Comparison of ENCODE assay signal across 13 cellular contexts in the genomic region with DNA sequence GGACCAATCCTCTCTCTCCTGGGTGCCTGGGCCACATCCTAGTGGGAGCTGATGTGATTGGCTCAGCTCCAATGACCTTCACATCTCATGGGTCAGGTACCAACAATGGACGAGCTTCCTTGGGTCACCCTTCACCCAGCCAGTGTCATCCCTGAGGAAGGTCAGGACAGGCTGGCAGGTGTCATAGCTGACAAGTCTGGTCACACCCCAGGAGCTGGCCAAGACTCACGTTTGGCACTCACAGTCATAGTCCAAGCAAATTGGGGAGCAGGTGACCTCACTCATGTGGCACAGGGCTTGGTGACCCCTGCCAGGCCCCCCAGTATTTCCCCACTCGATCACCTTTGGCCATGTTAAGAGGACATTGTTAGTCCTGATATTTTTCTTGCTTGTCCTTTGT.
DNase-seq lines count a peak whose midpoint lies in the region; ATAC-seq and TF ChIP-seq lines count a peak whose summit lies in the region.
"Had no signal": no experiment of that assay in that cellular context is flagged by ENCODE, and none has a peak within 500 bp of the region (broad histone marks: within the 10 kb centered on the region; RNA-seq: fewer than 3 reads in every experiment).

No MANE protein-coding gene starts in this region.

- peaks cover 2% of the 10 kb centered on the region for H3K27me3 ChIP-seq in mammary epithelial cell (ENCODE audit: insufficient read depth, low read length)
- H3K27me3 ChIP-seq in PC-9 (ENCODE audit: insufficient read depth, low read depth): no peaks in the 10 kb centered on the region
- no peaks in the 10 kb centered on the region for H3K27me3 ChIP-seq in gastrocnemius medialis
- H3K27me3 ChIP-seq in psoas muscle (ENCODE audit: insufficient read depth in 3 of 3, low read length in 2 of 3): no peaks in the 10 kb centered on the region
- H3K27me3 ChIP-seq: BLaER1 had no signal

- DNase-seq in MCF 10A (ENCODE audit: unreplicated experiment): no peak
- no peak for DNase-seq in mammary epithelial cell
- DNase-seq in PC-9: peak in 1 of 2 experiments; percentile 30
- peak; percentile 15 for DNase-seq in islet precursor cell
- no peak for DNase-seq in type B pancreatic cell (ENCODE audit: extremely low spot score, unreplicated experiment)
- no peak for DNase-seq in gastrocnemius medialis
- DNase-seq in NCI-H146 treated with DMSO at 0.1 percent for 48 hours (lab: John Stamatoyannopoulos, UW; ENCODE audit: unreplicated experiment): no peak
- no peak for DNase-seq in psoas muscle
- DNase-seq: AML-193 had no signal

- no peaks in the 10 kb centered on the region for H3K9me3 ChIP-seq in mammary epithelial cell (replicated peaks; ENCODE audit: insufficient read depth, low read length)
- H3K9me3 ChIP-seq in PC-9 (ENCODE audit: insufficient read depth, low read depth): peaks cover 14% of the 10 kb centered on the region; the same call in 1 of the 2 replicates
- no peaks in the 10 kb centered on the region for H3K9me3 ChIP-seq in gastrocnemius medialis
- H3K9me3 ChIP-seq in psoas muscle: no peaks in the 10 kb centered on the region
- H3K9me3 ChIP-seq: BLaER1 had no signal

- H3K9ac ChIP-seq in mammary epithelial cell (ENCODE audit: insufficient read depth, low read length): no peak overlapping the region
- H3K9ac ChIP-seq: BLaER1, GM23248 had no signal

- H3K4me2 ChIP-seq in mammary epithelial cell (ENCODE audit: insufficient read depth, low read depth, low read length) (no peak overlapping the region), PC-9 (peak overlapping the region; percentile 54)
- H3K4me2 ChIP-seq: BLaER1 had no signal

- no peak for TF ChIP-seq POLR2A in gastrocnemius medialis (IDR thresholded peaks at IDR 0.05)

- H3K4me1 Mint-ChIP-seq in MCF 10A (ENCODE audit: insufficient read depth, unreplicated experiment): peaks cover 31% of the 10 kb centered on the region
- H3K4me1 Mint-ChIP-seq in type B pancreatic cell (ENCODE audit: unreplicated experiment): peaks cover 12% of the 10 kb centered on the region

- H3K27ac Mint-ChIP-seq in MCF 10A (ENCODE audit: low read depth, unreplicated experiment) (no peak overlapping the region), type B pancreatic cell (peak overlapping the region; percentile 2)

- 83% methylated on average over 2 of the region's 3 CpGs for whole genome bisulfite sequencing in mammary epithelial cell (ENCODE audit: low coverage, missing lambda C conversion rate)
- WGBS in psoas muscle, 3 donors: 56 to 73% (median 59%) methylated on average over 3 of the region's 3 CpGs

- intact Hi-C loops in MCF 10A (cut with micrococcal nuclease) (no loop called here), mammary epithelial cell (cut with micrococcal nuclease) (no loop called here), PC-9 (cut with micrococcal nuclease; ENCODE audit: unreplicated experiment) (no loop called here), gastrocnemius medialis (cut with DNase I; ENCODE audit: low total_unique reads) (no loop called here), psoas muscle (cut with DNase I) (no loop called here)

- H3K9me3 Mint-ChIP-seq in MCF 10A (ENCODE audit: unreplicated experiment) (no peaks in the 10 kb centered on the region), type B pancreatic cell (no peaks in the 10 kb centered on the region)

- H3K4me3 Mint-ChIP-seq in MCF 10A (ENCODE audit: unreplicated experiment): no peak overlapping the region
- H3K4me3 Mint-ChIP-seq in type B pancreatic cell: no peak overlapping the region

- dilution Hi-C loops in mammary epithelial cell (cut with HindIII; ENCODE audit: low sequenced_read_pairs): no loop called here

- no peaks in the 10 kb centered on the region for H4K20me1 ChIP-seq in mammary epithelial cell (ENCODE audit: insufficient read depth, low read length)
- H4K20me1 ChIP-seq in PC-9 (ENCODE audit: insufficient read depth): no peaks in the 10 kb centered on the region
- H4K20me1 ChIP-seq: BLaER1 had no signal

- no peaks in the 10 kb centered on the region for H3K9me2 ChIP-seq in PC-9 (ENCODE audit: insufficient read depth)

- H3K79me2 ChIP-seq in mammary epithelial cell (ENCODE audit: insufficient read depth, low read length): no peaks in the 10 kb centered on the region
- H3K79me2 ChIP-seq in PC-9 (ENCODE audit: low read depth): no peaks in the 10 kb centered on the region

- H3K4me1 ChIP-seq in mammary epithelial cell (ENCODE audit: insufficient read depth, low read length): peaks cover 15% of the 10 kb centered on the region
- peaks cover 60% of the 10 kb centered on the region for H3K4me1 ChIP-seq in PC-9 (replicated peaks; ENCODE audit: insufficient read depth)
- peaks cover 0 to 3% of the 10 kb centered on the region in 2 donors for H3K4me1 ChIP-seq in gastrocnemius medialis
- H3K4me1 ChIP-seq in psoas muscle: no peaks in the 10 kb centered on the region

- CTCF ChIA-PET in MCF 10A (lab: Yijun Ruan, JAX) (interaction anchor here (1.5 kb wide), 1 partner anchor 23 kb away, joined by 4 read pairs; no protein-coding TSS in a partner anchor), mammary epithelial cell (lab: Charles Lee; ENCODE audit: low non-redundant PET) (no interaction called here), PC-9 (lab: Charles Lee) (no interaction called here)

- BruUV-seq in MCF 10A (replicated peaks; lab: Mats Ljungman, UMichigan) (TSS peak; percentile 76), mammary epithelial cell (replicated peaks; lab: Mats Ljungman, UMichigan) (no TSS peak), PC-9 (replicated peaks; lab: Mats Ljungman, UMichigan) (no TSS peak)

- POLR2A ChIA-PET in MCF 10A (lab: Yijun Ruan, JAX): interaction anchor here (1.0 to 1.3 kb wide), 2 partner anchors 10 to 19 kb away, joined by 3 to 4 read pairs; no protein-coding TSS in a partner anchor
- POLR2A ChIA-PET in PC-9 (lab: Charles Lee; ENCODE audit: unreplicated experiment): no interaction called here

- H3K4me3 ChIP-seq in mammary epithelial cell (replicated peaks in 1 of 3; ENCODE audit: insufficient read depth in 1 of 3, low read depth in 2 of 3, low read length in 3 of 3) (no peak overlapping the region), PC-9 (no peak overlapping the region), gastrocnemius medialis (no peak overlapping the region), psoas muscle (no peak overlapping the region)
- H3K4me3 ChIP-seq: BLaER1, GM23248 had no signal

- in situ Hi-C loops in mammary epithelial cell (cut with MboI; ENCODE audit: low sequenced_read_pairs in 2 of 2): no loop called here
- in situ Hi-C loops in gastrocnemius medialis (cut with MboI; ENCODE audit: low sequenced_read_pairs in 4 of 4): no loop called here

- no peaks in the 10 kb centered on the region for H3K27me3 Mint-ChIP-seq in MCF 10A (ENCODE audit: insufficient read depth, unreplicated experiment)
- H3K27me3 Mint-ChIP-seq in type B pancreatic cell: peaks cover 5% of the 10 kb centered on the region

- ATAC-seq in gastrocnemius medialis (no peak), psoas muscle (no peak)
- ATAC-seq: HCT116 had no signal

- no peaks in the 10 kb centered on the region for H3K36me3 Mint-ChIP-seq in MCF 10A (ENCODE audit: insufficient read depth, unreplicated experiment)
- no peaks in the 10 kb centered on the region for H3K36me3 Mint-ChIP-seq in type B pancreatic cell

- H2AFZ ChIP-seq in mammary epithelial cell (ENCODE audit: low read depth, low read length) (no peak overlapping the region), PC-9 (no peak overlapping the region)
- H2AFZ ChIP-seq: GM23248 had no signal

- H3K36me3 ChIP-seq in mammary epithelial cell (ENCODE audit: insufficient read depth, low read length) (no peaks in the 10 kb centered on the region), PC-9 (ENCODE audit: low read depth) (no peaks in the 10 kb centered on the region), gastrocnemius medialis (no peaks in the 10 kb centered on the region), psoas muscle (ENCODE audit: insufficient read depth in 1 of 2, low read depth in 1 of 2) (no peaks in the 10 kb centered on the region)
- H3K36me3 ChIP-seq: BLaER1 had no signal

- H3K27ac ChIP-seq in mammary epithelial cell (ENCODE audit: insufficient read depth, low read depth, low read length) (no peak overlapping the region), PC-9 (peak overlapping the region; percentile 92), gastrocnemius medialis (no peak overlapping the region), psoas muscle (no peak overlapping the region)
- H3K27ac ChIP-seq: 22Rv1, BLaER1, GM23248 had no signal

- H3F3A ChIP-seq in PC-9 (ENCODE audit: insufficient read depth, low read depth): peaks cover 36% of the 10 kb centered on the region

- TF ChIP-seq CTCF in MCF 10A (IDR thresholded peaks at IDR 0.05; ENCODE audit: unreplicated experiment) (no peak), mammary epithelial cell (conservative IDR thresholded peaks at IDR 0.05 in 1 of 2, IDR thresholded peaks at IDR 0.05 in 1 of 2; ENCODE audit: extremely low read depth in 1 of 2, insufficient read depth in 1 of 2, low read depth in 1 of 2, low read length in 2 of 2) (no peak), PC-9 (conservative IDR thresholded peaks at IDR 0.05) (no peak), type B pancreatic cell (conservative IDR thresholded peaks at IDR 0.05) (no peak), gastrocnemius medialis (IDR thresholded peaks at IDR 0.05 in 4 of 5, conservative IDR thresholded peaks at IDR 0.05 in 1 of 5) (no peak), psoas muscle (IDR thresholded peaks at IDR 0.05) (no peak)
